ENCODE assay signal across 8 cellular contexts in the genomic region with DNA sequence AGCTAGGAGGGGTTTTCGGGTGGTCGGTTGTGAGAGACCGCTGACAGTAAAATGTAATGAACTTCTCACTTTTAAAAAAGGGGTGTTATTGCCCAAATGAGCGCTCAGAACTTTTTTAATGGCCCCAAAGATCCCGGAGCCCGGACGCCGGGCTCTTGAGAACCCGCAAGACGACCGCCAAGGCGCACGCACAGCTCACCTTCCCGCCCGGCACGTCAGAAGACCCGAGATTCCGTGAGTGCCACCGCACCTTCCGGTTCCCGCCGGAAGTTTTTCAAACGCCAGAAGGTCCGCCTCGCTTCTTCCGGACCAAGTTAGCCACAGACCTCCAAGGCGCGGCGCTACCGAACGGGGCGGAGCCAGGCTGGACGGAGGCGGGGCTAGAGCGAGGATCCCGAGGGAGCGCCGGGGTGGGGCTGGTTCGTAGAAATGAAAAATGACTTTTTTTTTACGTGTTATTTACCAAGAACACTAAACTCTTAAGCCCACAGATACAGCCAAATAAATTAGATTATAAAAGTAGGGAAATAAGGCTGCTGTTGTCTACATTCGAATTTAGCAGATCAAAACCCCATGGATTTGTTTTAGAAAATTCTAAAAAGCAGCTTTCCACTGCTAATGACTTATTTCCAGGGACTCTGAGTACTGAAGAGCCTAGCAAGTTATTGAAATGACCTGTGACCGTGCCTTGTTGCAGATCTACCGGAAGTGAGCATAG. TPM values are rescaled to one million over a fixed set of nuclear protein-coding genes. Genes with fewer than 3 reads are reported as not detected.
DNase-seq lines count a peak whose midpoint lies in the region; ATAC-seq lines count a peak whose summit lies in the region.

Gene SRBD1 (minus strand): TSS at position 248 of the 718 bp plus-strand sequence. CDS start 5,826 bp downstream, outside the sequence.

- H3K4me2 ChIP-seq in BLaER1 treated with 17β-estradiol and CSF1 and Interleukin-3, amounts not matched to agents 10 nM and 100 nM, result peak within 1 kb of the TSS; percentile 77 to 91 (median 86)

- DNase-seq in NCI-H748 (lab: John Stamatoyannopoulos, UW; ENCODE audit: unreplicated experiment) (peak; percentile 92), dedifferentiated amniotic fluid mesenchymal stem cell (ENCODE audit: extremely low spot score) (peak; percentile 93), left lobe of liver (ENCODE audit: low spot score) (peak; percentile 97)
- peak; percentile 75 for DNase-seq in activated CD4-positive, alpha-beta T cell treated with anti-CD3 and anti-CD28 coated beads, Interleukin-2, amount 50 U/mL, for 1 hour
- peak; percentile 82 for DNase-seq in stimulated activated CD4-positive, alpha-beta T cell treated with anti-CD3 and anti-CD28 coated beads, Interleukin-2, amount 100 ng/mL, for 4 hours (ENCODE audit: low read depth)

- H3K27ac ChIP-seq in BLaER1 treated with 17β-estradiol and CSF1 and Interleukin-3, amounts not matched to agents 10 nM and 100 nM, result peak within 1 kb of the TSS; percentile 52 to 89 (median 82); a peak in 21 of 22 replicates

- peak within 1 kb of the TSS; percentile 66 to 87 (median 77) for H3K4me3 ChIP-seq in BLaER1 treated with 17β-estradiol and CSF1 and Interleukin-3, amounts not matched to agents 10 nM and 100 nM

- no peaks in the 10 kb centered on the region for H3K27me3 ChIP-seq in BLaER1 treated with 17β-estradiol and CSF1 and Interleukin-3, amounts not matched to agents 10 nM and 100 nM

- H4K20me1 ChIP-seq in BLaER1 treated with 17β-estradiol and CSF1 and Interleukin-3, amounts not matched to agents 10 nM and 100 nM, result no peaks in the 10 kb centered on the region

- H3K9me3 ChIP-seq in BLaER1 treated with 17β-estradiol and CSF1 and Interleukin-3, amounts not matched to agents 10 nM and 100 nM (replicated peaks in 1 of 11), result no peaks in the 10 kb centered on the region

- H3K36me3 ChIP-seq in BLaER1 treated with 17β-estradiol and CSF1 and Interleukin-3, amounts not matched to agents 10 nM and 100 nM, result no peaks in the 10 kb centered on the region

- H3K9ac ChIP-seq in BLaER1 treated with 17β-estradiol and CSF1 and Interleukin-3, amounts not matched to agents 10 nM and 100 nM, result peak within 1 kb of the TSS; percentile 76 to 89 (median 84)

- ATAC-seq in GM19351 (IDR thresholded peaks at IDR 0.05; ENCODE audit: unreplicated experiment) (peak; percentile 93), HG03521 (IDR thresholded peaks at IDR 0.05; ENCODE audit: unreplicated experiment) (peak; percentile 95), left lobe of liver (peak; percentile 97)

- peaks cover 12 to 31% (median 26%) of the 10 kb centered on the region in 10 experiments for H3K4me1 ChIP-seq in BLaER1 treated with 17β-estradiol and CSF1 and Interleukin-3, amounts not matched to agents 10 nM and 100 nM

RNA-seq across cellular contexts. Expression of gene SRBD1, which starts in this region (rescaled TPM):
- 7.1 TPM for total RNA-seq in left lobe of liver

Comparison
In these comparisons a context has a peak if more than half of its experiments do, and no peak if none do; other contexts are left out.
1. Peak in every context shown above with its lines: DNase-seq, ATAC-seq, H3K4me3 ChIP-seq and H3K27ac ChIP-seq.